ENCODE assay signal across 20 cellular contexts in genomic region chr22:32698926-32699619, GRCh38.
DNase-seq lines count a peak whose midpoint lies in the region; ATAC-seq and TF ChIP-seq lines count a peak whose summit lies in the region.
"Had no signal": no experiment of that assay in that cellular context is flagged by ENCODE, and none has a peak within 500 bp of the region (broad histone marks: within the 10 kb centered on the region; RNA-seq: fewer than 3 reads in every experiment).

No MANE protein-coding gene starts in this region.

- TF ChIP-seq POLR2A in transverse colon (IDR thresholded peaks at IDR 0.05): no peak

- in situ Hi-C loops in transverse colon (cut with MboI; ENCODE audit: low pct_ligation_motif_present in 1 of 4, low pct_unique_long_range_greater_than_20kb in 1 of 4, low sequenced_read_pairs in 3 of 4): no loop called here
- in situ Hi-C loops in G401 (cut with HindIII; ENCODE audit: low sequenced_read_pairs): no loop called here

- H3K9me3 Mint-ChIP-seq in mesothelial cell of epicardium: peaks cover 22% of the 10 kb centered on the region

- H3K4me1 ChIP-seq in left ventricle myocardium inferior (peaks cover 24% of the 10 kb centered on the region), psoas muscle (no peaks in the 10 kb centered on the region), transverse colon (no peaks in the 10 kb centered on the region)
- H3K4me1 ChIP-seq: spleen had no signal

- H3K4me1 Mint-ChIP-seq in mesothelial cell of epicardium: peaks cover 9% of the 10 kb centered on the region
- H3K4me1 Mint-ChIP-seq: CD4-positive, CD25-positive, alpha-beta regulatory T cell; T-helper 17 cell had no signal

- DNase-seq in coronary artery (ENCODE audit: low spot score): peak; percentile 76
- DNase-seq in left ventricle myocardium inferior: peak; percentile 78
- DNase-seq in psoas muscle: peak; percentile 71 to 83
- peak; percentile 10 for DNase-seq in transverse colon
- DNase-seq in NCI-H82 (lab: John Stamatoyannopoulos, UW): no peak
- DNase-seq in G401 (ENCODE audit: low spot score): no peak
- DNase-seq in mesothelial cell of epicardium (ENCODE audit: low spot score in 2 of 2, unreplicated experiment in 2 of 2): no peak
- DNase-seq: activated CD4-positive, alpha-beta T cell treated with anti-CD3 and anti-CD28 coated beads, Interleukin-2, amount 50 U/mL, for 1 hour; activated CD8-positive, alpha-beta memory T cell treated with anti-CD3 and anti-CD28 coated beads, Interleukin-2, amount 50 U/mL, for 4 hours; CD4-positive, CD25-positive, alpha-beta regulatory T cell; dermis blood vessel endothelial cell; DMS153; GF-D8; MM.1S; NCI-H1694 treated with DMSO at 0.1 percent for 48 hours; NCI-H774; posterior cingulate gyrus; spleen; T-helper 17 cell had no signal

- no peaks in the 10 kb centered on the region for H3K27me3 Mint-ChIP-seq in mesothelial cell of epicardium (ENCODE audit: low read depth)

- H3K36me3 Mint-ChIP-seq in mesothelial cell of epicardium: peaks cover 2% of the 10 kb centered on the region

- ATAC-seq in psoas muscle: peak in 3 of 4 donors; percentile 60 to 85 (median 63)
- no peak for ATAC-seq in GM19023 (IDR thresholded peaks at IDR 0.05; ENCODE audit: unreplicated experiment)
- ATAC-seq: T-helper 17 cell had no signal

- H3K4me3 Mint-ChIP-seq in mesothelial cell of epicardium: no peak overlapping the region
- H3K4me3 Mint-ChIP-seq: CD4-positive, CD25-positive, alpha-beta regulatory T cell; T-helper 17 cell had no signal

- no peak overlapping the region for H3K27ac Mint-ChIP-seq in mesothelial cell of epicardium
- H3K27ac Mint-ChIP-seq: CD4-positive, CD25-positive, alpha-beta regulatory T cell; T-helper 17 cell had no signal

- H3K27me3 ChIP-seq in left ventricle myocardium inferior (ENCODE audit: low read depth): no peaks in the 10 kb centered on the region
- no peaks in the 10 kb centered on the region for H3K27me3 ChIP-seq in psoas muscle (ENCODE audit: insufficient read depth in 3 of 3, low read length in 2 of 3)
- H3K27me3 ChIP-seq in transverse colon: no peaks in the 10 kb centered on the region

- H3K9me3 ChIP-seq in left ventricle myocardium inferior (replicated peaks) (peaks cover 18% of the 10 kb centered on the region), psoas muscle (no peaks in the 10 kb centered on the region), transverse colon (peaks cover 0 to 3% of the 10 kb centered on the region in 2 donors)

- 24 to 31% (median 27%) methylated on average over 9 of the region's 9 CpGs for WGBS in psoas muscle, 3 donors
- WGBS in transverse colon (ENCODE audit: low coverage in 1 of 2), 2 donors: 67% methylated on average over 2 to 7 of the region's 9 CpGs

- TF ChIP-seq CTCF in coronary artery (IDR thresholded peaks at IDR 0.05) (no peak), left ventricle myocardium inferior (IDR thresholded peaks at IDR 0.05; ENCODE audit: borderline replicate concordance) (no peak), psoas muscle (IDR thresholded peaks at IDR 0.05) (no peak), transverse colon (IDR thresholded peaks at IDR 0.05) (no peak), mesothelial cell of epicardium (IDR thresholded peaks at IDR 0.05; ENCODE audit: unreplicated experiment) (no peak)

- H3K4me3 ChIP-seq in coronary artery (no peak overlapping the region), left ventricle myocardium inferior (no peak overlapping the region), psoas muscle (no peak overlapping the region), transverse colon (no peak overlapping the region)
- H3K4me3 ChIP-seq: spleen had no signal

- peak overlapping the region in 1 of 2 donors; percentile 68 for H3K27ac ChIP-seq in coronary artery
- H3K27ac ChIP-seq in left ventricle myocardium inferior (replicated peaks): peak overlapping the region; percentile 80
- no peak overlapping the region for H3K27ac ChIP-seq in psoas muscle
- peak overlapping the region in 1 of 4 donors; percentile 49 for H3K27ac ChIP-seq in transverse colon
- H3K27ac ChIP-seq: spleen had no signal

- no peak for TF ChIP-seq EP300 in transverse colon (IDR thresholded peaks at IDR 0.05; ENCODE audit: low read depth)

- H3K36me3 ChIP-seq in left ventricle myocardium inferior (no peaks in the 10 kb centered on the region), psoas muscle (ENCODE audit: insufficient read depth in 1 of 2, low read depth in 1 of 2) (no peaks in the 10 kb centered on the region), transverse colon (no peaks in the 10 kb centered on the region)
- H3K36me3 ChIP-seq: spleen had no signal

- intact Hi-C loops in left ventricle myocardium inferior (cut with micrococcal nuclease) (no loop called here), psoas muscle (cut with DNase I) (no loop called here), transverse colon (cut with DNase I; ENCODE audit: low total_unique reads) (no loop called here)

Comparison
In these comparisons a context has a peak if more than half of its experiments do, and no peak if none do; other contexts are left out.
1. DNase-seq: peak in coronary artery (single experiment), left ventricle myocardium inferior (single experiment), psoas muscle (2 of 2) and transverse colon (single experiment); none in NCI-H82 (single experiment), G401 (single experiment) and mesothelial cell of epicardium (0 of 2).